ENCODE assay signal across 18 cellular contexts in genomic region chr13:105343134-105343806, GRCh38.
A peak's percentile ranks its signal among the peaks of the same experiment; 100 is the strongest.
DNase-seq lines count a peak whose midpoint lies in the region; ATAC-seq, FAIRE-seq and TF ChIP-seq lines count a peak whose summit lies in the region.
"Had no signal": no experiment of that assay in that cellular context is flagged by ENCODE, and none has a peak within 500 bp of the region (broad histone marks: within the 10 kb centered on the region; RNA-seq: fewer than 3 reads in every experiment).

No MANE protein-coding gene starts in this region.

- TF ChIP-seq CTCF in fibroblast of pulmonary artery (IDR thresholded peaks at IDR 0.05; ENCODE audit: low read length, missing control alignments): no peak
- TF ChIP-seq CTCF in osteocyte (IDR thresholded peaks at IDR 0.05): no peak
- no peak for TF ChIP-seq CTCF in nephron progenitor cell (IDR thresholded peaks at IDR 0.05)
- TF ChIP-seq CTCF in omental fat pad (IDR thresholded peaks at IDR 0.05): no peak

- H3K4me3 Mint-ChIP-seq in osteocyte (ENCODE audit: unreplicated experiment) (no peak overlapping the region), nephron progenitor cell (no peak overlapping the region)

- H3K4me1 Mint-ChIP-seq in osteocyte (ENCODE audit: unreplicated experiment): peaks cover 59% of the 10 kb centered on the region
- peaks cover 7% of the 10 kb centered on the region for H3K4me1 Mint-ChIP-seq in nephron progenitor cell

- H3K27ac Mint-ChIP-seq in osteocyte (ENCODE audit: unreplicated experiment) (peak overlapping the region; percentile 61), nephron progenitor cell (no peak overlapping the region)

- ATAC-seq in omental fat pad (ENCODE audit: low FRiP score) (no peak), GM19463 (IDR thresholded peaks at IDR 0.05; ENCODE audit: unreplicated experiment) (no peak)
- ATAC-seq: gastroesophageal sphincter, K562 had no signal

- H3K4me3 ChIP-seq in fibroblast of pulmonary artery (replicated peaks; ENCODE audit: low read depth, low read length): no peak overlapping the region
- H3K4me3 ChIP-seq: adrenal gland, gastroesophageal sphincter, K562, PC-9 had no signal

- DNase-seq in H4 (ENCODE audit: low spot score): peak; percentile 4
- DNase-seq in RCC 7860 (ENCODE audit: low spot score): peak; percentile 39
- peak; percentile 21 for DNase-seq in fibroblast of pulmonary artery (ENCODE audit: low read depth)
- no peak for DNase-seq in osteocyte (ENCODE audit: extremely low spot score, unreplicated experiment)
- no peak for DNase-seq in nephron progenitor cell
- no peak for DNase-seq in omental fat pad (ENCODE audit: low spot score)
- no peak for DNase-seq in OCI-M2 (lab: John Stamatoyannopoulos, UW; ENCODE audit: unreplicated experiment)
- DNase-seq: adrenal gland; NCI-H1092 treated with DMSO at 0.1 percent for 48 hours; NCI-H2171; NCI-H748 treated with DMSO at 0.1 percent for 48 hours; PC-9; stimulated activated CD4-positive, alpha-beta T cell treated with anti-CD3 and anti-CD28 coated beads, Interleukin-2, amount 100 ng/mL, for 48 hours had no signal

- FAIRE-seq in RCC 7860 (lab: Jason Lieb, UNC): peak; percentile 80
- FAIRE-seq: endometrium, H1, K562 had no signal

- H3K9me3 Mint-ChIP-seq in osteocyte (ENCODE audit: unreplicated experiment) (peaks cover 6% of the 10 kb centered on the region), nephron progenitor cell (no peaks in the 10 kb centered on the region)

- H3K36me3 Mint-ChIP-seq in osteocyte (ENCODE audit: unreplicated experiment) (peaks cover 2% of the 10 kb centered on the region), nephron progenitor cell (ENCODE audit: low read depth) (no peaks in the 10 kb centered on the region)

- H3K27me3 Mint-ChIP-seq in osteocyte (ENCODE audit: unreplicated experiment) (no peaks in the 10 kb centered on the region), nephron progenitor cell (ENCODE audit: low read depth, poor library complexity) (no peaks in the 10 kb centered on the region)

Comparison
In these comparisons a context has a peak if more than half of its experiments do, and no peak if none do; other contexts are left out.
1. DNase-seq: peak in H4 (single experiment), RCC 7860 (single experiment) and fibroblast of pulmonary artery (single experiment); none in osteocyte (single experiment), nephron progenitor cell (single experiment), omental fat pad (single experiment) and OCI-M2 (single experiment).